28 cellular contexts compared by ENCODE assay signal in genomic region chr6:142284419-142284818, GRCh38.
"Had no signal": no experiment of that assay in that cellular context is flagged by ENCODE, and none has a peak within 500 bp of the region (broad histone marks: within the 10 kb centered on the region; RNA-seq: fewer than 3 reads in every experiment).

No MANE protein-coding gene starts in this region.

- H3K9me3 Mint-ChIP-seq: natural killer cell; stimulated activated effector memory CD8-positive, alpha-beta T cell treated with anti-CD3 and anti-CD28 coated beads, Interleukin-12 subunit alpha, Interleukin-12 subunit beta, amount 100 ng/mL, for 72 hours had no signal

- H3K4me1 ChIP-seq: neural progenitor cell, psoas muscle, sigmoid colon, stomach, thyroid gland, tibial nerve, upper lobe of left lung, vagina had no signal

- ATAC-seq: natural killer cell; psoas muscle; right cardiac atrium; stimulated activated effector memory CD8-positive, alpha-beta T cell treated with anti-CD3 and anti-CD28 coated beads, Interleukin-12 subunit alpha, Interleukin-12 subunit beta, amount 100 ng/mL, for 72 hours; stimulated activated naive B cell treated with anti-CD40 and anti-IgM and Interleukin-4, amounts not matched to agents 10 μg/mL and 1 μg/mL and 100 μg/mL, for 72 hours had no signal

- H3K4me1 Mint-ChIP-seq: natural killer cell; nephron; neural progenitor cell; stimulated activated effector memory CD8-positive, alpha-beta T cell treated with anti-CD3 and anti-CD28 coated beads, Interleukin-12 subunit alpha, Interleukin-12 subunit beta, amount 100 ng/mL, for 72 hours; stimulated activated naive B cell treated with anti-CD40 and anti-IgM and Interleukin-4, amounts not matched to agents 10 μg/mL and 1 μg/mL and 100 μg/mL, for 72 hours had no signal

- H2AFZ ChIP-seq: neural progenitor cell, parathyroid adenoma had no signal

- H3K4me3 ChIP-seq: neural progenitor cell, ovary, psoas muscle, sigmoid colon, stomach, thoracic aorta, thyroid gland, tibial nerve, upper lobe of left lung, vagina had no signal

- H3K4me3 Mint-ChIP-seq: natural killer cell; nephron; neural progenitor cell; stimulated activated effector memory CD8-positive, alpha-beta T cell treated with anti-CD3 and anti-CD28 coated beads, Interleukin-12 subunit alpha, Interleukin-12 subunit beta, amount 100 ng/mL, for 72 hours; stimulated activated naive B cell treated with anti-CD40 and anti-IgM and Interleukin-4, amounts not matched to agents 10 μg/mL and 1 μg/mL and 100 μg/mL, for 72 hours; stimulated activated naive CD8-positive, alpha-beta T cell treated with anti-CD3 and anti-CD28 coated beads, Interleukin-15, Interleukin-2, amounts not matched to agents 100 ng/mL and 50 ng/mL, for 24 hours had no signal

- DNase-seq: natural killer cell; occipital lobe; ovary; posterior cingulate gyrus; psoas muscle; right cardiac atrium; sigmoid colon; small intestine; stimulated activated CD4-positive, alpha-beta T cell treated with anti-CD3 and anti-CD28 coated beads, Interleukin-15, amount 100 ng/mL, for 24 hours; stimulated activated CD4-positive, alpha-beta T cell treated with anti-CD3 and anti-CD28 coated beads, Interleukin-2, amount 100 ng/mL, for 24 hours; stimulated activated CD4-positive, alpha-beta T cell treated with anti-CD3 and anti-CD28 coated beads, Interleukin-2, amount 100 ng/mL, for 48 hours; stimulated activated CD4-positive, alpha-beta T cell treated with anti-CD3 and anti-CD28 coated beads, Interleukin-4, amount 100 ng/mL, for 24 hours; stimulated activated naive B cell treated with anti-CD40 and anti-IgM and Interleukin-4, amounts not matched to agents 10 μg/mL and 1 μg/mL and 100 μg/mL, for 72 hours; stimulated activated naive CD4-positive, alpha-beta T cell treated with Interleukin-2 at 50 U/mL for 16 hours; stomach; thyroid gland; trophoblast cell; upper lobe of left lung had no signal

- H3K36me3 ChIP-seq: neural progenitor cell, ovary, sigmoid colon, stomach, thoracic aorta, thyroid gland, tibial nerve, upper lobe of left lung, vagina had no signal

- H3K9ac ChIP-seq: neural progenitor cell, parathyroid adenoma had no signal

- H3K27me3 ChIP-seq: neural progenitor cell, ovary, sigmoid colon, stomach, thyroid gland, tibial nerve, upper lobe of left lung, vagina had no signal

- FAIRE-seq: urothelium cell line had no signal

- H3K27ac Mint-ChIP-seq: natural killer cell; nephron; neural progenitor cell; progenitor cell of endocrine pancreas; stimulated activated effector memory CD8-positive, alpha-beta T cell treated with anti-CD3 and anti-CD28 coated beads, Interleukin-12 subunit alpha, Interleukin-12 subunit beta, amount 100 ng/mL, for 72 hours; stimulated activated naive B cell treated with anti-CD40 and anti-IgM and Interleukin-4, amounts not matched to agents 10 μg/mL and 1 μg/mL and 100 μg/mL, for 72 hours; stimulated activated naive CD8-positive, alpha-beta T cell treated with anti-CD3 and anti-CD28 coated beads, Interleukin-15, Interleukin-2, amounts not matched to agents 100 ng/mL and 50 ng/mL, for 24 hours had no signal

- H3K79me2 ChIP-seq: parathyroid adenoma had no signal

- H3K27me3 Mint-ChIP-seq: progenitor cell of endocrine pancreas; stimulated activated naive B cell treated with anti-CD40 and anti-IgM and Interleukin-4, amounts not matched to agents 10 μg/mL and 1 μg/mL and 100 μg/mL, for 72 hours had no signal

- H3K9me3 ChIP-seq: ovary, psoas muscle, thoracic aorta, thyroid gland, upper lobe of left lung, vagina had no signal

- H3K4me2 ChIP-seq: neural progenitor cell had no signal

- H3K36me3 Mint-ChIP-seq: natural killer cell; neural progenitor cell; stimulated activated effector memory CD8-positive, alpha-beta T cell treated with anti-CD3 and anti-CD28 coated beads, Interleukin-12 subunit alpha, Interleukin-12 subunit beta, amount 100 ng/mL, for 72 hours; stimulated activated naive B cell treated with anti-CD40 and anti-IgM and Interleukin-4, amounts not matched to agents 10 μg/mL and 1 μg/mL and 100 μg/mL, for 72 hours had no signal

- H3K27ac ChIP-seq: neural progenitor cell, ovary, parathyroid adenoma, psoas muscle, sigmoid colon, stomach, thoracic aorta, thyroid gland, tibial nerve, upper lobe of left lung, vagina had no signal
